1 cellular context compared by ENCODE assay signal in the genomic region with DNA sequence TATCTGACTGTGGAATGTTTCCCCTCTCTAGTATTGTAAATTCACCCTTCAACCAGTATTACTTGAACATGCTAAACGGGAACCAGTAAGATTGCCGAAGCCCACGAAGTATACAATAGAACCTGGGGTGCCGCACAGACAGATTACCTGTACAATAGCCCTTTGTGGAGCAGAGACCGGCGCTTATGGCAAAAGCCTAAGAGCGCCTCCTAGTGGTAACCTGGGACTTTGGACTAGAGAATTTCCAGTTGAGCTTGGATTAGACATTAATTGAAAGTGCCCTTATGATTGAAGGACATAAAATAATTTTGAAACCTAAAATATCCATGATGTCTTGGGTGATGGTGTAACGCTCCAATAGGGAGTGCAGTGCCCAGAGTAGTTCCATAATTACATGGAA.
TF ChIP-seq lines count a peak whose summit lies in the region.

No MANE protein-coding gene starts in this region.

TF ChIP-seq in liver, 16 proteins besides CTCF, POLR2A, EP300 and RAD21 (continued from another document):
- TF ChIP-seq RXRA (IDR thresholded peaks at IDR 0.05) (no peak), JUND (IDR thresholded peaks at IDR 0.05) (no peak), EGR1 (IDR thresholded peaks at IDR 0.05; ENCODE audit: low read depth in 2 of 2) (no peak), TAF1 (conservative IDR thresholded peaks at IDR 0.05) (no peak), HNF4G (IDR thresholded peaks at IDR 0.05) (no peak)
